In genomic region chr10:69757206-69757552, GRCh38 we compare ENCODE assay signal across 19 cellular contexts. TPM values are rescaled to one million over a fixed set of nuclear protein-coding genes. Genes with fewer than 3 reads are reported as not detected.
DNase-seq lines count a peak whose midpoint lies in the region; ATAC-seq, FAIRE-seq and TF ChIP-seq lines count a peak whose summit lies in the region.
"Had no signal": no experiment of that assay in that cellular context is flagged by ENCODE, and none has a peak within 500 bp of the region (broad histone marks: within the 10 kb centered on the region; RNA-seq: fewer than 3 reads in every experiment).

No MANE protein-coding gene starts in this region.

- no peak overlapping the region for H2BK5ac ChIP-seq in mesenchymal stem cell (ENCODE audit: low read depth, low read length, poor library complexity, severe bottlenecking)
- H2BK5ac ChIP-seq in neuronal stem cell (ENCODE audit: low read length) = no peak overlapping the region

- no peaks in the 10 kb centered on the region for H3K9me3 Mint-ChIP-seq in activated naive CD4-positive, alpha-beta T cell treated with anti-CD3 and anti-CD28 coated beads, Interleukin-2, amount 10 ng/mL, durations not matched to agents 7 days and 5 days
- H3K9me3 Mint-ChIP-seq: CD8-positive, alpha-beta T cell had no signal

- CTCF ChIA-PET in activated naive CD4-positive, alpha-beta T cell treated with anti-CD3 and anti-CD28 coated beads, Interleukin-2, amount 10 ng/mL, durations not matched to agents 7 days and 5 days (lab: Charles Lee) = no interaction called here
- CTCF ChIA-PET in HepG2 (lab: Yijun Ruan, JAX; ENCODE audit: low intra/inter-chr PET ratio, low total read pairs) = no interaction called here

- H2AK5ac ChIP-seq in mesenchymal stem cell (ENCODE audit: low read length, severe bottlenecking) = peak overlapping the region; percentile 87
- no peak overlapping the region for H2AK5ac ChIP-seq in neuronal stem cell (ENCODE audit: low read depth, low read length)

- H3K36me3 Mint-ChIP-seq in activated naive CD4-positive, alpha-beta T cell treated with anti-CD3 and anti-CD28 coated beads, Interleukin-2, amount 10 ng/mL, durations not matched to agents 7 days and 5 days = no peaks in the 10 kb centered on the region
- H3K36me3 Mint-ChIP-seq: CD8-positive, alpha-beta T cell had no signal

- DNase-seq in BE2C (no peak), SK-N-MC (ENCODE audit: low read depth, low spot score) (no peak), mesenchymal stem cell (no peak), smooth muscle cell (lab: John Stamatoyannopoulos, UW; ENCODE audit: unreplicated experiment) (no peak), neuronal stem cell (ENCODE audit: low spot score) (no peak), HepG2 (ENCODE audit: low spot score) (no peak)
- DNase-seq in activated naive CD4-positive, alpha-beta T cell treated with anti-CD3 and anti-CD28 coated beads, Interleukin-2, amount 10 ng/mL, durations not matched to agents 7 days and 5 days = no peak
- no peak for DNase-seq in stimulated activated CD8-positive, alpha-beta memory T cell treated with anti-CD3 and anti-CD28 coated beads, Interleukin-4, amount 100 ng/mL, for 48 hours
- DNase-seq: AML-193; CD8-positive, alpha-beta T cell; DND-41; GDM1; GOT3; NCI-H1436; NCI-H2081; NCI-H2227 treated with DMSO at 0.1 percent for 48 hours; NCI-H526 treated with DMSO at 0.1 percent for 48 hours; OCI-M1 had no signal

- H2BK12ac ChIP-seq in mesenchymal stem cell (ENCODE audit: low read length in 2 of 2) (peak overlapping the region in 1 of 2 experiments; percentile 45), neuronal stem cell (ENCODE audit: low read length) (no peak overlapping the region)

- TF ChIP-seq RAD21 in HepG2 (CRISPR knock-in tag; IDR thresholded peaks at IDR 0.05) = no peak

- H3K79me1 ChIP-seq in mesenchymal stem cell (replicated peaks; ENCODE audit: low read length, poor library complexity, severe bottlenecking) = no peaks in the 10 kb centered on the region
- no peaks in the 10 kb centered on the region for H3K79me1 ChIP-seq in neuronal stem cell (ENCODE audit: low read depth, low read length)

- no peak overlapping the region for H3K23ac ChIP-seq in mesenchymal stem cell (ENCODE audit: low read length in 2 of 2)
- H3K23ac ChIP-seq in neuronal stem cell (ENCODE audit: low read depth, low read length, poor library complexity) = no peak overlapping the region

- H3K27me3 ChIP-seq in BE2C (no peaks in the 10 kb centered on the region), mesenchymal stem cell (ENCODE audit: control insufficient read depth in 1 of 2, insufficient read depth in 1 of 2, low read length in 2 of 2) (peaks cover 0 to 44% of the 10 kb centered on the region in 2 experiments), smooth muscle cell (ENCODE audit: low read depth) (no peaks in the 10 kb centered on the region), neuronal stem cell (ENCODE audit: control insufficient read depth in 3 of 3, insufficient read depth in 3 of 3, low read depth in 1 of 3, low read length in 3 of 3) (peaks cover 0 to 30% (median 0%) of the 10 kb centered on the region in 3 experiments), HepG2 (ENCODE audit: control insufficient read depth in 1 of 2, insufficient read depth in 2 of 2, low read length in 2 of 2) (peaks cover 0 to 13% of the 10 kb centered on the region in 2 experiments; a peak in 3 of 5 replicates)

- H4K8ac ChIP-seq in mesenchymal stem cell (ENCODE audit: low read length) (peak overlapping the region; percentile 29), neuronal stem cell (ENCODE audit: low read depth, low read length) (no peak overlapping the region)

- H3F3A ChIP-seq in smooth muscle cell (ENCODE audit: low read depth) = peaks cover 17% of the 10 kb centered on the region

- H3K18ac ChIP-seq in mesenchymal stem cell (ENCODE audit: low read depth in 1 of 2, low read length in 2 of 2) (peak overlapping the region in 1 of 2 experiments; percentile 75), neuronal stem cell (ENCODE audit: low read length) (no peak overlapping the region)

- no peak for TF ChIP-seq CTCF in BE2C (IDR thresholded peaks at IDR 0.05; ENCODE audit: low read depth, low read length)
- no peak for TF ChIP-seq CTCF in smooth muscle cell (IDR thresholded peaks at IDR 0.05; ENCODE audit: borderline replicate concordance, insufficient read depth, poor library complexity, severe bottlenecking)
- TF ChIP-seq CTCF in HepG2 (CRISPR knock-in tag; IDR thresholded peaks at IDR 0.05) = no peak

- TF ChIP-seq EP300 in HepG2 (IDR thresholded peaks at IDR 0.05; ENCODE audit: low read depth in 2 of 2, low read length in 2 of 2) (no peak), HepG2 (CRISPR knock-in tag; IDR thresholded peaks at IDR 0.05; ENCODE audit: borderline replicate concordance) (no peak)

- H3K9ac ChIP-seq in SK-N-MC (ENCODE audit: insufficient read length) = no peak overlapping the region
- no peak overlapping the region for H3K9ac ChIP-seq in mesenchymal stem cell (ENCODE audit: low read length)
- H3K9ac ChIP-seq in smooth muscle cell (ENCODE audit: low read depth) = no peak overlapping the region
- H3K9ac ChIP-seq in neuronal stem cell (ENCODE audit: low read depth, low read length, poor library complexity) = no peak overlapping the region
- no peak overlapping the region for H3K9ac ChIP-seq in HepG2 (ENCODE audit: insufficient read depth, low read depth, low read length)

- H3K9me3 ChIP-seq in BE2C = no peaks in the 10 kb centered on the region
- H3K9me3 ChIP-seq in SK-N-MC (ENCODE audit: low read depth, low read length) = no peaks in the 10 kb centered on the region
- H3K9me3 ChIP-seq in mesenchymal stem cell (ENCODE audit: control insufficient read depth, low read length) = no peaks in the 10 kb centered on the region
- H3K9me3 ChIP-seq in smooth muscle cell (replicated peaks; ENCODE audit: low read depth) = no peaks in the 10 kb centered on the region
- no peaks in the 10 kb centered on the region for H3K9me3 ChIP-seq in neuronal stem cell (replicated peaks in 1 of 2; ENCODE audit: control insufficient read depth in 2 of 2, insufficient read depth in 1 of 2, low read depth in 1 of 2, low read length in 2 of 2)
- no peaks in the 10 kb centered on the region for H3K9me3 ChIP-seq in HepG2 (ENCODE audit: low read length)

- H3K4me1 ChIP-seq in BE2C (peaks cover 17% of the 10 kb centered on the region), mesenchymal stem cell (ENCODE audit: control insufficient read depth, insufficient read depth, low read depth, low read length) (peaks cover 19% of the 10 kb centered on the region), smooth muscle cell (ENCODE audit: low read depth) (peaks cover 6% of the 10 kb centered on the region), neuronal stem cell (ENCODE audit: control insufficient read depth in 2 of 2, insufficient read depth in 1 of 2, low read depth in 1 of 2, low read length in 2 of 2) (peaks cover 0 to 4% of the 10 kb centered on the region in 2 donors), HepG2 (ENCODE audit: insufficient read depth, low read length) (no peaks in the 10 kb centered on the region)

- intact Hi-C loops in HepG2 (cut with micrococcal nuclease; ENCODE audit: unreplicated experiment) = no loop called here

- H3K4ac ChIP-seq in mesenchymal stem cell (ENCODE audit: low read depth in 1 of 2, low read length in 2 of 2) (peak overlapping the region in 1 of 2 experiments; percentile 53), neuronal stem cell (ENCODE audit: low read length) (no peak overlapping the region)

- in situ Hi-C loops in HepG2 (cut with HindIII; ENCODE audit: extremely low pct_ligation_motif_present, low pct_unique_long_range_greater_than_20kb) = no loop called here

- no peak for FAIRE-seq in HepG2 (lab: Jason Lieb, UNC)
- FAIRE-seq: GM12892 had no signal

- BruUV-seq in HepG2 (replicated peaks; lab: Mats Ljungman, UMichigan) = no TSS peak

- no peak for TF ChIP-seq POLR2A in HepG2 (IDR thresholded peaks at IDR 0.05; ENCODE audit: insufficient read depth in 1 of 2, low read depth in 2 of 2, low read length in 2 of 2)

- peak overlapping the region; percentile 49 for H2AFZ ChIP-seq in mesenchymal stem cell (ENCODE audit: low read depth, low read length)
- H2AFZ ChIP-seq in smooth muscle cell (ENCODE audit: low read depth) = peak overlapping the region; percentile 65
- H2AFZ ChIP-seq in neuronal stem cell (ENCODE audit: low read length) = no peak overlapping the region
- no peak overlapping the region for H2AFZ ChIP-seq in HepG2 (ENCODE audit: low read length)

- H3K27ac Mint-ChIP-seq in activated naive CD4-positive, alpha-beta T cell treated with anti-CD3 and anti-CD28 coated beads, Interleukin-2, amount 10 ng/mL, durations not matched to agents 7 days and 5 days = no peak overlapping the region
- H3K27ac Mint-ChIP-seq: CD8-positive, alpha-beta T cell had no signal

- H3K36me3 ChIP-seq in BE2C = no peaks in the 10 kb centered on the region
- H3K36me3 ChIP-seq in SK-N-MC (ENCODE audit: insufficient read depth, low read length) = no peaks in the 10 kb centered on the region
- no peaks in the 10 kb centered on the region for H3K36me3 ChIP-seq in mesenchymal stem cell (ENCODE audit: control insufficient read depth in 1 of 2, insufficient read depth in 2 of 2, low read depth in 1 of 2, low read length in 2 of 2)
- H3K36me3 ChIP-seq in smooth muscle cell (ENCODE audit: low read depth) = no peaks in the 10 kb centered on the region
- H3K36me3 ChIP-seq in neuronal stem cell (replicated peaks in 1 of 2; ENCODE audit: control insufficient read depth in 2 of 2, insufficient read depth in 2 of 2, low read length in 2 of 2) = no peaks in the 10 kb centered on the region
- H3K36me3 ChIP-seq in HepG2 (replicated peaks in 1 of 2; ENCODE audit: control insufficient read depth in 1 of 2, insufficient read depth in 2 of 2, low read length in 2 of 2) = no peaks in the 10 kb centered on the region

- H4K20me1 ChIP-seq in smooth muscle cell (ENCODE audit: low read depth) (no peaks in the 10 kb centered on the region), HepG2 (ENCODE audit: insufficient read depth, low read length) (no peaks in the 10 kb centered on the region)

- H2BK120ac ChIP-seq in mesenchymal stem cell (ENCODE audit: low read depth, low read length) (no peak overlapping the region), neuronal stem cell (ENCODE audit: low read depth, low read length) (no peak overlapping the region)

- H3K4me3 ChIP-seq in BE2C (ENCODE audit: low read depth, low read length) (peak overlapping the region; percentile 22), SK-N-MC (no peak overlapping the region), mesenchymal stem cell (ENCODE audit: insufficient read depth in 1 of 2, low read depth in 1 of 2, low read length in 2 of 2) (no peak overlapping the region), smooth muscle cell (no peak overlapping the region), neuronal stem cell (ENCODE audit: low read length in 2 of 2) (no peak overlapping the region), HepG2 (replicated peaks in 1 of 3; ENCODE audit: insufficient read depth in 1 of 3, low read depth in 2 of 3, low read length in 3 of 3) (no peak overlapping the region)

- H4K91ac ChIP-seq in mesenchymal stem cell (ENCODE audit: low read length) (peak overlapping the region; percentile 18), neuronal stem cell (ENCODE audit: low read depth, low read length, poor library complexity) (no peak overlapping the region)

- POLR2A ChIA-PET in HepG2 (lab: Yijun Ruan, JAX) = no interaction called here

- WGBS in mesenchymal stem cell = 94% methylated on average over 5 of the region's 5 CpGs
- 88% methylated on average over 5 of the region's 5 CpGs for WGBS in smooth muscle cell (ENCODE audit: low lambda C conversion rate)
- WGBS in neuronal stem cell (ENCODE audit: extremely low coverage in 2 of 2, insufficient read length in 2 of 2, insufficient replicate concordance in 1 of 2), 2 donors = no CpG with 5 or more reads among the region's 5 CpGs
- WGBS in HepG2 (ENCODE audit: low lambda C conversion rate) = 11% methylated on average over 3 of the region's 5 CpGs

- H3K27me3 Mint-ChIP-seq in activated naive CD4-positive, alpha-beta T cell treated with anti-CD3 and anti-CD28 coated beads, Interleukin-2, amount 10 ng/mL, durations not matched to agents 7 days and 5 days = peaks cover 25% of the 10 kb centered on the region

- no peaks in the 10 kb centered on the region for H3K79me2 ChIP-seq in smooth muscle cell (ENCODE audit: low read depth)
- H3K79me2 ChIP-seq in HepG2 (ENCODE audit: insufficient read depth, low read length) = no peaks in the 10 kb centered on the region

- no peak for ATAC-seq in HepG2
- ATAC-seq: CD8-positive, alpha-beta T cell had no signal

- peak overlapping the region in 1 of 2 experiments; percentile 62 for H3K14ac ChIP-seq in mesenchymal stem cell (ENCODE audit: low read length in 2 of 2)
- no peak overlapping the region for H3K14ac ChIP-seq in neuronal stem cell (ENCODE audit: low read length)

- no peaks in the 10 kb centered on the region for H3K4me1 Mint-ChIP-seq in activated naive CD4-positive, alpha-beta T cell treated with anti-CD3 and anti-CD28 coated beads, Interleukin-2, amount 10 ng/mL, durations not matched to agents 7 days and 5 days

- H3K27ac ChIP-seq in SK-N-MC (peak overlapping the region; percentile 77), mesenchymal stem cell (ENCODE audit: low read length, poor library complexity, severe bottlenecking) (peak overlapping the region; percentile 83), smooth muscle cell (ENCODE audit: low read depth) (peak overlapping the region; percentile 38), neuronal stem cell (replicated peaks; ENCODE audit: low read length) (no peak overlapping the region), HepG2 (ENCODE audit: extremely low read length, insufficient read depth, low read length) (no peak overlapping the region)

- no peak overlapping the region for H3K4me2 ChIP-seq in mesenchymal stem cell (ENCODE audit: low read length, poor library complexity, severe bottlenecking)
- H3K4me2 ChIP-seq in smooth muscle cell = no peak overlapping the region
- H3K4me2 ChIP-seq in neuronal stem cell (ENCODE audit: insufficient read depth, low read length, poor library complexity, severe bottlenecking) = no peak overlapping the region
- H3K4me2 ChIP-seq in HepG2 (ENCODE audit: low read depth, low read length) = no peak overlapping the region

- H2BK15ac ChIP-seq in mesenchymal stem cell (ENCODE audit: low read depth, poor library complexity, severe bottlenecking) (no peak overlapping the region), neuronal stem cell (ENCODE audit: low read length) (no peak overlapping the region)

- no peak overlapping the region for H3K4me3 Mint-ChIP-seq in activated naive CD4-positive, alpha-beta T cell treated with anti-CD3 and anti-CD28 coated beads, Interleukin-2, amount 10 ng/mL, durations not matched to agents 7 days and 5 days
- H3K4me3 Mint-ChIP-seq: CD8-positive, alpha-beta T cell had no signal

RNA-seq across cellular contexts. Expression of gene COL13A1, which starts 44.5 kb away (rescaled TPM):
- 1.1 TPM for polyA plus RNA-seq in BE2C (2012; ENCODE audit: insufficient read depth, insufficient read length, low read depth)
- polyA plus RNA-seq in mesenchymal stem cell (2013, experiment 1 of 2) = 11.4 TPM
- polyA plus RNA-seq in mesenchymal stem cell (2013, experiment 2 of 2) = 11.1 TPM
- total RNA-seq in smooth muscle cell (4.9 and 6.1 TPM in 2 replicates), HepG2 (2016; rRNA removed; fragmentation: Illumina TruSeq; extraction: Trizol) (not detected in 2 replicates)
- polyA plus RNA-seq in smooth muscle cell (11.6 and 15.0 TPM in 2 replicates), HepG2 (2011; rRNA removed) (0.07 and 0.22 TPM in 2 replicates)
- 4.7 TPM for polyA plus RNA-seq in neuronal stem cell (2013, experiment 1 of 2)
- 5.0 TPM for polyA plus RNA-seq in neuronal stem cell (2013, experiment 2 of 2)
- total RNA-seq in HepG2 (2016; cell fraction: cytosol; rRNA removed; fragmentation: Illumina TruSeq; extraction: Trizol; ENCODE audit: low read depth) = not detected in 2 replicates
- not detected in 2 replicates for total RNA-seq in HepG2 (2016; cell fraction: insoluble cytoplasmic fraction; rRNA removed; fragmentation: Illumina TruSeq; extraction: Trizol)
- not detected in 2 replicates for total RNA-seq in HepG2 (2016; cell fraction: membrane; rRNA removed; fragmentation: Illumina TruSeq; extraction: Trizol)
- total RNA-seq in HepG2 (2016; cell fraction: nucleus; rRNA removed; fragmentation: Illumina TruSeq; extraction: Trizol) = not detected in 2 replicates
- polyA plus RNA-seq in HepG2 (2011; cell fraction: cytosol; rRNA removed) = 0.04 TPM in 1 of 2 replicates, not detected in the other
- 1.5 and 3.2 TPM in 2 replicates for polyA plus RNA-seq in HepG2 (2011; cell fraction: nucleus; rRNA removed)
- not detected in 2 replicates for polyA plus RNA-seq in HepG2 (2012)
- polyA plus RNA-seq in HepG2 (2016; cell fraction: cytosol; fragmentation: Illumina TruSeq; extraction: Trizol; ENCODE audit: low read depth) = not detected in 2 replicates
- not detected in 2 replicates for polyA plus RNA-seq in HepG2 (2016; cell fraction: insoluble cytoplasmic fraction; fragmentation: Illumina TruSeq; extraction: Trizol; ENCODE audit: low read depth)
- polyA plus RNA-seq in HepG2 (2016; cell fraction: membrane; fragmentation: Illumina TruSeq; extraction: Trizol; ENCODE audit: low read depth) = not detected in 2 replicates
- not detected in 2 replicates for polyA plus RNA-seq in HepG2 (2016; cell fraction: nucleus; fragmentation: Illumina TruSeq; extraction: Trizol; ENCODE audit: insufficient read depth, low read depth)
- polyA minus RNA-seq in HepG2 (2011; rRNA and poly(A)+ RNA removed; ENCODE audit: low replicate concordance) = 0.07 TPM in 1 of 2 replicates, not detected in the other
- polyA minus RNA-seq in HepG2 (2011; cell fraction: cytosol; rRNA and poly(A)+ RNA removed) = not detected in 2 replicates
- not detected in 2 replicates for polyA minus RNA-seq in HepG2 (2011; cell fraction: nucleus; rRNA and poly(A)+ RNA removed)
- total RNA-seq: CD8-positive, alpha-beta T cell had no signal

Comparison
In these comparisons a context has a peak if more than half of its experiments do, and no peak if none do; other contexts are left out.
1. H3K27ac ChIP-seq: peak in SK-N-MC (single experiment), mesenchymal stem cell (single experiment) and smooth muscle cell (single experiment); none in neuronal stem cell (single experiment) and HepG2 (single experiment).
2. H2AFZ ChIP-seq: peak in mesenchymal stem cell (single experiment) and smooth muscle cell (single experiment); none in neuronal stem cell (single experiment) and HepG2 (single experiment).